8 cellular contexts compared by ENCODE assay signal in genomic region chr2:235669269-235669831, GRCh38.
A peak's percentile ranks its signal among the peaks of the same experiment; 100 is the strongest.
DNase-seq lines count a peak whose midpoint lies in the region; ATAC-seq, FAIRE-seq and TF ChIP-seq lines count a peak whose summit lies in the region.

No MANE protein-coding gene starts in this region.

- H3K9me3 ChIP-seq in BLaER1 = no peaks in the 10 kb centered on the region
- no peaks in the 10 kb centered on the region for H3K9me3 ChIP-seq in HUES6 (ENCODE audit: control insufficient read depth, insufficient read depth, low read depth, low read length)
- no peaks in the 10 kb centered on the region for H3K9me3 ChIP-seq in SK-N-MC (ENCODE audit: low read depth, low read length)
- no peaks in the 10 kb centered on the region for H3K9me3 ChIP-seq in iPS-18a (ENCODE audit: control insufficient read depth, low read depth, low read length)

- intact Hi-C loops in sciatic nerve (cut with DNase I) = no loop called here

- H3K4me3 ChIP-seq in BLaER1 (peak overlapping the region; percentile 87), HUES6 (ENCODE audit: low read depth, low read length) (peak overlapping the region; percentile 69), SK-N-MC (peak overlapping the region; percentile 64), bronchial epithelial cell (ENCODE audit: low read depth, low read length) (peak overlapping the region; percentile 41), iPS-18a (ENCODE audit: low read length) (peak overlapping the region; percentile 48)

- ATAC-seq in sciatic nerve = peak; percentile 66
- ATAC-seq in HG03460 (IDR thresholded peaks at IDR 0.05; ENCODE audit: unreplicated experiment) = no peak

- peak; percentile 35 for DNase-seq in SK-N-MC (ENCODE audit: low read depth, low spot score)
- DNase-seq in bronchial epithelial cell (ENCODE audit: low read depth) = peak; percentile 56
- peak; percentile 77 for DNase-seq in sciatic nerve (ENCODE audit: low spot score)
- DNase-seq in cerebellar nuclear complex (lab: John Stamatoyannopoulos, UW) = no peak

- FAIRE-seq in bronchial epithelial cell (lab: Jason Lieb, UNC) = no peak

- H3K27me3 ChIP-seq in BLaER1 (no peaks in the 10 kb centered on the region), HUES6 (ENCODE audit: control insufficient read depth, insufficient read depth, low read length) (peaks cover 25% of the 10 kb centered on the region), bronchial epithelial cell (ENCODE audit: control insufficient read depth, insufficient read depth, low read length) (no peaks in the 10 kb centered on the region), iPS-18a (ENCODE audit: control insufficient read depth, insufficient read depth, low read length) (peaks cover 36% of the 10 kb centered on the region)

- no peak for TF ChIP-seq CTCF in bronchial epithelial cell (IDR thresholded peaks at IDR 0.05; ENCODE audit: insufficient read depth, low read length, severe bottlenecking)

- peak overlapping the region; percentile 99 for H3K4me2 ChIP-seq in BLaER1

- H3K9ac ChIP-seq in BLaER1 (peak overlapping the region; percentile 83), HUES6 (ENCODE audit: low read length) (peak overlapping the region; percentile 38), SK-N-MC (ENCODE audit: insufficient read length) (no peak overlapping the region), iPS-18a (ENCODE audit: low read length) (no peak overlapping the region)

- H3K27ac ChIP-seq in BLaER1 = peak overlapping the region; percentile 87
- H3K27ac ChIP-seq in HUES6 (ENCODE audit: low read depth, low read length) = no peak overlapping the region
- no peak overlapping the region for H3K27ac ChIP-seq in SK-N-MC
- H3K27ac ChIP-seq in iPS-18a (ENCODE audit: low read length) = no peak overlapping the region

- H3K36me3 ChIP-seq in BLaER1 (no peaks in the 10 kb centered on the region), HUES6 (ENCODE audit: control insufficient read depth, insufficient read depth, low read length) (no peaks in the 10 kb centered on the region), SK-N-MC (ENCODE audit: insufficient read depth, low read length) (no peaks in the 10 kb centered on the region), bronchial epithelial cell (ENCODE audit: control insufficient read depth, insufficient read depth, low read length) (no peaks in the 10 kb centered on the region), iPS-18a (ENCODE audit: control insufficient read depth, low read depth, low read length) (no peaks in the 10 kb centered on the region)

- peaks cover 77% of the 10 kb centered on the region for H4K20me1 ChIP-seq in BLaER1

- H3K4me1 ChIP-seq in BLaER1 (peaks cover 79% of the 10 kb centered on the region), HUES6 (ENCODE audit: control insufficient read depth, insufficient read depth, low read length) (peaks cover 47% of the 10 kb centered on the region), iPS-18a (ENCODE audit: control insufficient read depth, low read depth, low read length) (peaks cover 40% of the 10 kb centered on the region)

Comparison
In these comparisons a context has a peak if more than half of its experiments do, and no peak if none do; other contexts are left out.
1. H3K9ac ChIP-seq: peak in BLaER1 (single experiment) and HUES6 (single experiment); none in SK-N-MC (single experiment) and iPS-18a (single experiment).
2. DNase-seq: peak in SK-N-MC (single experiment), bronchial epithelial cell (single experiment) and sciatic nerve (single experiment); none in cerebellar nuclear complex (0 of 2).
3. Peak in every context shown above with its lines, with median percentiles within 50 percentile points of each other: H3K4me3 ChIP-seq.